ENCODE assay signal across 8 cellular contexts in genomic region chr5:57171818-57172465, GRCh38. TPM values are rescaled to one million over a fixed set of nuclear protein-coding genes. Genes with fewer than 3 reads are reported as not detected.
A peak's percentile ranks its signal among the peaks of the same experiment; 100 is the strongest.
DNase-seq lines count a peak whose midpoint lies in the region; ATAC-seq, FAIRE-seq and TF ChIP-seq lines count a peak whose summit lies in the region.

No MANE protein-coding gene starts in this region.

- H3K4me2 ChIP-seq in osteoblast (ENCODE audit: insufficient read depth, low read length) = peak overlapping the region; percentile 94

- H4K20me1 ChIP-seq in osteoblast (ENCODE audit: insufficient read depth, low read length) = peaks cover 20% of the 10 kb centered on the region

- no peaks in the 10 kb centered on the region for H3K9me3 ChIP-seq in RWPE2 (ENCODE audit: severe bottlenecking)
- no peaks in the 10 kb centered on the region for H3K9me3 ChIP-seq in osteoblast (ENCODE audit: low read depth, low read length)

- ATAC-seq in RWPE2 (ENCODE audit: low read depth) (no peak; the same call in 2 of the 3 replicates), GM21717 (IDR thresholded peaks at IDR 0.05; ENCODE audit: unreplicated experiment) (no peak), GM19324 (IDR thresholded peaks at IDR 0.05; ENCODE audit: low FRiP score, unreplicated experiment) (no peak)

- H3K4me1 ChIP-seq in RWPE2 (ENCODE audit: insufficient read depth, poor library complexity, severe bottlenecking) = no peaks in the 10 kb centered on the region
- peaks cover 28% of the 10 kb centered on the region for H3K4me1 ChIP-seq in osteoblast (ENCODE audit: insufficient read depth, low read length)

- TF ChIP-seq CTCF in RWPE2 (IDR thresholded peaks at IDR 0.05; ENCODE audit: poor library complexity, severe bottlenecking) = no peak
- TF ChIP-seq CTCF in osteoblast (IDR thresholded peaks at IDR 0.05; ENCODE audit: extremely low read depth, low read depth, low read length) = no peak

- peak overlapping the region; percentile 85 for H3K27ac ChIP-seq in RWPE2 (ENCODE audit: poor library complexity, severe bottlenecking)
- peak overlapping the region; percentile 93 for H3K27ac ChIP-seq in osteoblast (ENCODE audit: low read depth, low read length)

- H3K79me2 ChIP-seq in osteoblast (ENCODE audit: insufficient read depth, low read length) = peaks cover 31% of the 10 kb centered on the region

- H3K27me3 ChIP-seq in RWPE2 (ENCODE audit: insufficient read depth, poor library complexity, severe bottlenecking) (no peaks in the 10 kb centered on the region), osteoblast (ENCODE audit: insufficient read depth, low read length) (no peaks in the 10 kb centered on the region)

- H2AFZ ChIP-seq in osteoblast (ENCODE audit: low read length) = peak overlapping the region; percentile 91

- TF ChIP-seq POLR2A in GM12892 (IDR thresholded peaks at IDR 0.05; ENCODE audit: low read depth, low read length) = no peak

- peak overlapping the region; percentile 93 for H3K4me3 ChIP-seq in RWPE2 (ENCODE audit: severe bottlenecking)
- peak overlapping the region; percentile 100 for H3K4me3 ChIP-seq in osteoblast (ENCODE audit: insufficient read depth, low read length)

- no peak for FAIRE-seq in GM12892 (lab: Jason Lieb, UNC)

- DNase-seq in ELR (ENCODE audit: low read depth) (peak; percentile 58), RWPE2 (ENCODE audit: low spot score) (no peak), osteoblast (ENCODE audit: insufficient read length, low spot score, missing footprints) (no peak), MV-4-11 (lab: John Stamatoyannopoulos, UW) (no peak), GM12892 (ENCODE audit: insufficient read length) (no peak)
- DNase-seq in effector CD4-positive, alpha-beta T cell = peak; percentile 23

- H3K36me3 ChIP-seq in RWPE2 (ENCODE audit: low read depth) (peaks cover 15% of the 10 kb centered on the region), osteoblast (ENCODE audit: insufficient read depth, low read length) (no peaks in the 10 kb centered on the region)

RNA-seq across cellular contexts. Expression of gene GPBP1, which starts 1.9 kb away (rescaled TPM):
- 56.8 and 59.2 TPM in 2 replicates for total RNA-seq in osteoblast
- 61.1 TPM for polyA plus RNA-seq in GM12892 (2012; ENCODE audit: missing spikeins)

Comparison
In these comparisons a context has a peak if more than half of its experiments do, and no peak if none do; other contexts are left out.
1. DNase-seq: peak in ELR (single experiment) and effector CD4-positive, alpha-beta T cell (single experiment); none in RWPE2 (single experiment), osteoblast (single experiment), MV-4-11 (single experiment) and GM12892 (single experiment).